In the genomic region with DNA sequence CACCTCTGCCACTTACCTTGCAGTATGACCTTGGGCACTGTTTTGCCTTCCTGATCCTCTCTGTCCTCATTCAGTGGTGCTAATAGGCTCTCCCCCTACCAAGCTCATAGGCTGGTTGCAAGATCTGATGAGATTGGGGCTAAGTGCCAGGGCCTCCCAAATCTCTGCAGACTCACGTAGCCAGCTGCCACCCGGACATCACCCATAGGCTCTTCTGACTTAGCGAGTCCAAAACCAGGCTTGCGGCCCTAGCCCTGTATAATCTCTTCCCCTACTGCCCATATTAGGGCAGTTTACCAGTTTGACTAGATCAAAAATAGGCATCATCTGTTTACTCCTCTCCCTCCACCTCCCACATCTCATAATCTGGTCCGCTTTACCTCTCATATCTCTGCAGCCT, we compare ENCODE assay signal across 23 cellular contexts. TPM values are rescaled to one million over a fixed set of nuclear protein-coding genes. Genes with fewer than 3 reads are reported as not detected.
"Had no signal": no experiment of that assay in that cellular context is flagged by ENCODE, and none has a peak within 500 bp of the region (broad histone marks: within the 10 kb centered on the region; RNA-seq: fewer than 3 reads in every experiment).

No MANE protein-coding gene starts in this region.

- H3K4me3 ChIP-seq: colonic mucosa, hepatocyte, left ventricle myocardium inferior, lower lobe of right lung, psoas muscle, sigmoid colon, skin epidermis, suprapubic skin, thyroid gland had no signal

- H3K79me2 ChIP-seq: hepatocyte had no signal

- ATAC-seq: left cardiac atrium, lower lobe of right lung, natural killer cell, psoas muscle had no signal

- H2AFZ ChIP-seq: hepatocyte had no signal

- DNase-seq: colonic mucosa; dermis blood vessel endothelial cell; foreskin melanocyte; head of caudate nucleus; kidney; left cardiac atrium; left ventricle myocardium inferior; lower lobe of right lung; natural killer cell; psoas muscle; retina; sigmoid colon; stimulated activated CD4-positive, alpha-beta T cell treated with anti-CD3 and anti-CD28 coated beads, Interleukin-12 subunit alpha, Interleukin-12 subunit beta, amount 100 ng/mL, for 4 hours; stimulated activated naive CD4-positive, alpha-beta T cell; thyroid gland had no signal

- H3K27ac ChIP-seq: colonic mucosa, hepatocyte, left ventricle myocardium inferior, lower lobe of right lung, neutrophil, psoas muscle, sigmoid colon, skin epidermis, suprapubic skin, thyroid gland had no signal

- H3K27me3 Mint-ChIP-seq: memory B cell, type B pancreatic cell had no signal

- H3K27me3 ChIP-seq: colonic mucosa, hepatocyte, neutrophil, sigmoid colon, suprapubic skin, thyroid gland had no signal

- H3K4me2 ChIP-seq: hepatocyte had no signal

- H3K9me3 ChIP-seq: colonic mucosa, left ventricle myocardium inferior, lower lobe of right lung, neutrophil, psoas muscle, sigmoid colon, suprapubic skin, thyroid gland had no signal

- H3K27ac Mint-ChIP-seq: memory B cell, mesothelial cell of epicardium, natural killer cell, type B pancreatic cell had no signal

- H3K4me1 ChIP-seq: colonic mucosa, lower lobe of right lung, psoas muscle, sigmoid colon, suprapubic skin, thyroid gland had no signal

- H3K36me3 ChIP-seq: colonic mucosa, thyroid gland had no signal

- H3K4me3 Mint-ChIP-seq: memory B cell, mesothelial cell of epicardium, natural killer cell, type B pancreatic cell had no signal

- H3K9me3 Mint-ChIP-seq: memory B cell, mesothelial cell of epicardium, natural killer cell, type B pancreatic cell had no signal

- H3K4me1 Mint-ChIP-seq: natural killer cell had no signal

RNA-seq across cellular contexts. Expression of a gene that starts 54.2 kb away (rescaled TPM):
- total RNA-seq: endothelial cell of umbilical vein had no signal
